In genomic region chr6:150494236-150494635, GRCh38 we compare ENCODE assay signal across 21 cellular contexts.
"Had no signal": no experiment of that assay in that cellular context is flagged by ENCODE, and none has a peak within 500 bp of the region (broad histone marks: within the 10 kb centered on the region; RNA-seq: fewer than 3 reads in every experiment).

No MANE protein-coding gene starts in this region.

- H3K4me3 ChIP-seq: lower lobe of right lung, mucosa of descending colon, transverse colon, vagina had no signal

- H3K9me3 ChIP-seq: lower lobe of right lung, mucosa of descending colon, transverse colon, vagina had no signal

- H3K4me1 ChIP-seq: lower lobe of right lung, vagina had no signal

- H3K27ac ChIP-seq: foreskin keratinocyte, lower lobe of right lung, parathyroid adenoma, transverse colon, vagina had no signal

- ATAC-seq: foreskin keratinocyte; left colon; lower lobe of right lung; mucosa of descending colon; stimulated activated naive CD8-positive, alpha-beta T cell treated with anti-CD3 and anti-CD28 coated beads, Interleukin-15, amount 100 ng/mL, for 72 hours had no signal

- H3K27me3 ChIP-seq: foreskin keratinocyte, transverse colon, vagina had no signal

- H3K9ac ChIP-seq: parathyroid adenoma had no signal

- H2AFZ ChIP-seq: parathyroid adenoma had no signal

- H3K79me2 ChIP-seq: parathyroid adenoma had no signal

- DNase-seq: activated B cell treated with CpG ODN at 0.5 μM for 24 hours; activated CD4-positive, alpha-beta memory T cell treated with anti-CD3 and anti-CD28 coated beads for 36 hours; activated CD4-positive, alpha-beta T cell treated with anti-CD3 and anti-CD28 coated beads for 4 hours; activated naive CD4-positive, alpha-beta T cell treated with anti-CD3 and anti-CD28 coated beads for 36 hours; activated T-cell treated with anti-CD3 and anti-CD28 coated beads, Interleukin-2, amount 50 U/mL, for 48 hours; amygdala; cortex of kidney; endodermal cell; foreskin keratinocyte; left colon; lower lobe of right lung; mesendoderm; nephron progenitor cell; nucleus accumbens; stimulated activated CD4-positive, alpha-beta T cell treated with anti-CD3 and anti-CD28 coated beads, Interleukin-4, amount 100 ng/mL, for 4 hours; stimulated activated naive CD8-positive, alpha-beta T cell treated with anti-CD3 and anti-CD28 coated beads, Interleukin-15, amount 100 ng/mL, for 72 hours; T1000; transverse colon had no signal

- H3K36me3 ChIP-seq: lower lobe of right lung, transverse colon, vagina had no signal
